In genomic region chr19:38915329-38916321, GRCh38 we compare ENCODE assay signal across 1 cellular context.
TF ChIP-seq lines count a peak whose summit lies in the region.

No MANE protein-coding gene starts in this region.

TF ChIP-seq in WTC11, 78 proteins besides CTCF, POLR2A, EP300 and RAD21 (continued from another document):
- no peak for TF ChIP-seq STAT6 (CRISPR knock-in tag; conservative IDR thresholded peaks at IDR 0.05; ENCODE audit: low read depth)
- TF ChIP-seq SMAD4 (CRISPR knock-in tag; IDR thresholded peaks at IDR 0.05), result no peak
- no peak for TF ChIP-seq SOX15 (CRISPR knock-in tag; IDR thresholded peaks at IDR 0.05)
- TF ChIP-seq ZNF281 (CRISPR knock-in tag; IDR thresholded peaks at IDR 0.05), result no peak
- TF ChIP-seq NR2C2 (CRISPR knock-in tag; IDR thresholded peaks at IDR 0.05), result no peak
- no peak for TF ChIP-seq ELF4 (CRISPR knock-in tag; IDR thresholded peaks at IDR 0.05; ENCODE audit: low read depth)
- TF ChIP-seq PRDM15 (CRISPR knock-in tag; IDR thresholded peaks at IDR 0.05), result no peak
